In the genomic region with DNA sequence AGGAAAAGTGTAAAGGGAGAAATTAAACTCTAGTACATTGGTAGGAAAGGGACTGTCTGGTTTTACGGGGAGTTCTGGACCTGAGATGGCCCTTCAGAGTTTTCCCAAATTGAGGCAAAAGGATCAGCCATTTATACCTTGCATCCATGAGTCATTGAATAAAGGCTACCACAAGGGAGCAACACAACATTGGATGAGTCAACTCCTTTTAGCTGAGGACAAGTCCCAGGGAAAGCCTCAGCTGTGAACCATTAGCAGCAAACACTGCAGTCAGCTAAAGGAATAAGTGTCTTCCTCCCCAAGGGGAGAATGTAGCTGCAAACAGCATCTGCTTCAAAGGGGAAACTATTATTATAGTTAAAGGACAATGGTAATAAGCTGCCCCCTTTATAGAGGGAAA, we compare ENCODE assay signal across 1 cellular context.
TF ChIP-seq lines count a peak whose summit lies in the region.

No MANE protein-coding gene starts in this region.

TF ChIP-seq in IMR-90, 13 proteins besides CTCF, POLR2A, EP300 and RAD21 (continued from another document):
- TF ChIP-seq BHLHE40 (IDR thresholded peaks at IDR 0.05; ENCODE audit: low read depth, low read length) (no peak), MAFK (IDR thresholded peaks at IDR 0.05; ENCODE audit: low read depth, low read length) (no peak), RCOR1 (IDR thresholded peaks at IDR 0.05; ENCODE audit: insufficient replicate concordance, low read length) (no peak), MAZ (IDR thresholded peaks at IDR 0.05; ENCODE audit: borderline replicate concordance, low read depth, low read length) (no peak)
- TF ChIP-seq, protein P1, sequence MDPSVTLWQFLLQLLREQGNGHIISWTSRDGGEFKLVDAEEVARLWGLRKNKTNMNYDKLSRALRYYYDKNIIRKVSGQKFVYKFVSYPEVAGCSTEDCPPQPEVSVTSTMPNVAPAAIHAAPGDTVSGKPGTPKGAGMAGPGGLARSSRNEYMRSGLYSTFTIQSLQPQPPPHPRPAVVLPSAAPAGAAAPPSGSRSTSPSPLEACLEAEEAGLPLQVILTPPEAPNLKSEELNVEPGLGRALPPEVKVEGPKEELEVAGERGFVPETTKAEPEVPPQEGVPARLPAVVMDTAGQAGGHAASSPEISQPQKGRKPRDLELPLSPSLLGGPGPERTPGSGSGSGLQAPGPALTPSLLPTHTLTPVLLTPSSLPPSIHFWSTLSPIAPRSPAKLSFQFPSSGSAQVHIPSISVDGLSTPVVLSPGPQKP (IDR thresholded peaks at IDR 0.05; ENCODE audit: borderline replicate concordance, low read depth, low read length): no peak
